In genomic region chr11:70462818-70463477, GRCh38 we compare ENCODE assay signal across 17 cellular contexts.
DNase-seq lines count a peak whose midpoint lies in the region; ATAC-seq and TF ChIP-seq lines count a peak whose summit lies in the region.
"Had no signal": no experiment of that assay in that cellular context is flagged by ENCODE, and none has a peak within 500 bp of the region (broad histone marks: within the 10 kb centered on the region; RNA-seq: fewer than 3 reads in every experiment).

No MANE protein-coding gene starts in this region.

- H3K4me2 ChIP-seq in GM23338, result no peak overlapping the region
- H3K4me2 ChIP-seq in mesendoderm (ENCODE audit: low read length), result no peak overlapping the region

- no peak for TF ChIP-seq CTCF in GM23338 (conservative IDR thresholded peaks at IDR 0.05; ENCODE audit: low read depth in 2 of 2)
- TF ChIP-seq CTCF in brain microvascular endothelial cell (IDR thresholded peaks at IDR 0.05; ENCODE audit: low read depth, low read length, missing control alignments), result no peak

- H3K79me1 ChIP-seq in mesendoderm (ENCODE audit: low read length), result no peaks in the 10 kb centered on the region

- no peak overlapping the region for H3K18ac ChIP-seq in mesendoderm (ENCODE audit: low read length)

- no peak overlapping the region for H4K5ac ChIP-seq in mesendoderm (ENCODE audit: low read length)

- H3K27me3 Mint-ChIP-seq in activated naive CD4-positive, alpha-beta T cell treated with anti-CD3 and anti-CD28 coated beads, Interleukin-2, amount 10 ng/mL, durations not matched to agents 7 days and 5 days, result peaks cover 12% of the 10 kb centered on the region
- peaks cover 7% of the 10 kb centered on the region for H3K27me3 Mint-ChIP-seq in GM23338 (ENCODE audit: insufficient read depth, low read depth, poor library complexity)

- in situ Hi-C loops in brain microvascular endothelial cell (cut with HindIII; ENCODE audit: low pct_ligation_motif_present, low sequenced_read_pairs), result no loop called here

- no peak overlapping the region for H3K9ac ChIP-seq in mesendoderm (ENCODE audit: low read length)

- H3K9me2 ChIP-seq in GM23338 (ENCODE audit: insufficient read depth), result no peaks in the 10 kb centered on the region

- peak; percentile 10 for DNase-seq in activated naive CD4-positive, alpha-beta T cell treated with anti-CD3 and anti-CD28 coated beads, Interleukin-2, amount 10 ng/mL, durations not matched to agents 7 days and 5 days
- no peak for DNase-seq in activated naive CD4-positive, alpha-beta T cell treated with anti-CD3 and anti-CD28 coated beads, Interleukin-2, amount 50 U/mL, for 72 hours (ENCODE audit: low spot score in 2 of 2)
- DNase-seq in GM23338 (ENCODE audit: low spot score), result no peak
- peak; percentile 43 for DNase-seq in SW480 (ENCODE audit: low spot score)
- peak; percentile 50 for DNase-seq in mesendoderm
- no peak for DNase-seq in brain microvascular endothelial cell
- no peak for DNase-seq in stimulated activated effector memory CD8-positive, alpha-beta T cell treated with anti-CD3 and anti-CD28 coated beads, Interleukin-12 subunit alpha, Interleukin-12 subunit beta, amount 100 ng/mL, for 72 hours (ENCODE audit: low spot score in 2 of 2)
- DNase-seq: CD8-positive, alpha-beta memory T cell; Kasumi-1; NCI-H1417 treated with DMSO at 0.1 percent for 48 hours; NCI-H2029; NCI-H510A treated with DMSO at 0.1 percent for 48 hours; Peyer's patch; SHP77 treated with DMSO at 0.1 percent for 48 hours had no signal

- H2AK5ac ChIP-seq in mesendoderm (ENCODE audit: low read length), result no peak overlapping the region

- no peaks in the 10 kb centered on the region for H3K4me1 ChIP-seq in GM23338 (ENCODE audit: insufficient read depth)
- H3K4me1 ChIP-seq in mesendoderm (ENCODE audit: control insufficient read depth, low read depth, low read length), result no peaks in the 10 kb centered on the region
- H3K4me1 ChIP-seq: Peyer's patch had no signal

- H3K79me2 ChIP-seq in GM23338 (replicated peaks; ENCODE audit: insufficient read depth) (no peaks in the 10 kb centered on the region), mesendoderm (ENCODE audit: control insufficient read depth, insufficient read depth, low read length) (no peaks in the 10 kb centered on the region)

- no peak overlapping the region for H2BK5ac ChIP-seq in mesendoderm (ENCODE audit: low read length)

- no peaks in the 10 kb centered on the region for H3K36me3 Mint-ChIP-seq in activated naive CD4-positive, alpha-beta T cell treated with anti-CD3 and anti-CD28 coated beads, Interleukin-2, amount 10 ng/mL, durations not matched to agents 7 days and 5 days
- H3K36me3 Mint-ChIP-seq in activated naive CD4-positive, alpha-beta T cell treated with anti-CD3 and anti-CD28 coated beads, Interleukin-2, amount 50 U/mL, for 72 hours, result no peaks in the 10 kb centered on the region
- H3K36me3 Mint-ChIP-seq in GM23338 (ENCODE audit: low read depth), result no peaks in the 10 kb centered on the region; the same call in 2 of the 3 replicates
- no peaks in the 10 kb centered on the region for H3K36me3 Mint-ChIP-seq in stimulated activated effector memory CD8-positive, alpha-beta T cell treated with anti-CD3 and anti-CD28 coated beads, Interleukin-12 subunit alpha, Interleukin-12 subunit beta, amount 100 ng/mL, for 72 hours
- H3K36me3 Mint-ChIP-seq: CD8-positive, alpha-beta memory T cell had no signal

- no CpG with 5 or more reads among the region's 12 CpGs for WGBS in mesendoderm (ENCODE audit: extremely low coverage, insufficient coverage, low lambda C conversion rate)

- H3K23ac ChIP-seq in mesendoderm (ENCODE audit: low read length), result no peak overlapping the region

- no peak overlapping the region for H4K8ac ChIP-seq in mesendoderm (ENCODE audit: low read depth, low read length)

- ATAC-seq in activated naive CD4-positive, alpha-beta T cell treated with anti-CD3 and anti-CD28 coated beads, Interleukin-2, amount 50 U/mL, for 72 hours, result no peak
- ATAC-seq in GM23338, result peak; percentile 7; the same call in 1 of the 3 replicates
- no peak for ATAC-seq in HG03432 (IDR thresholded peaks at IDR 0.05; ENCODE audit: unreplicated experiment)
- ATAC-seq in stimulated activated effector memory CD8-positive, alpha-beta T cell treated with anti-CD3 and anti-CD28 coated beads, Interleukin-12 subunit alpha, Interleukin-12 subunit beta, amount 100 ng/mL, for 72 hours, result no peak

- H2BK15ac ChIP-seq in mesendoderm (replicated peaks; ENCODE audit: low read depth), result no peak overlapping the region

- H3K56ac ChIP-seq in mesendoderm (ENCODE audit: low read length), result no peak overlapping the region

- no peak overlapping the region for H3K27ac Mint-ChIP-seq in activated naive CD4-positive, alpha-beta T cell treated with anti-CD3 and anti-CD28 coated beads, Interleukin-2, amount 10 ng/mL, durations not matched to agents 7 days and 5 days
- H3K27ac Mint-ChIP-seq in activated naive CD4-positive, alpha-beta T cell treated with anti-CD3 and anti-CD28 coated beads, Interleukin-2, amount 50 U/mL, for 72 hours, result no peak overlapping the region
- no peak overlapping the region for H3K27ac Mint-ChIP-seq in GM23338
- H3K27ac Mint-ChIP-seq in stimulated activated effector memory CD8-positive, alpha-beta T cell treated with anti-CD3 and anti-CD28 coated beads, Interleukin-12 subunit alpha, Interleukin-12 subunit beta, amount 100 ng/mL, for 72 hours, result no peak overlapping the region
- H3K27ac Mint-ChIP-seq: B cell; CD8-positive, alpha-beta memory T cell had no signal

- no peaks in the 10 kb centered on the region for H4K20me1 ChIP-seq in GM23338 (replicated peaks; ENCODE audit: insufficient read depth)

- H2BK120ac ChIP-seq in mesendoderm (ENCODE audit: low read depth, low read length), result no peak overlapping the region

- no peaks in the 10 kb centered on the region for H3K36me3 ChIP-seq in GM23338 (ENCODE audit: insufficient read depth)
- no peaks in the 10 kb centered on the region for H3K36me3 ChIP-seq in mesendoderm (ENCODE audit: control insufficient read depth, insufficient read depth, low read length)
- no peaks in the 10 kb centered on the region for H3K36me3 ChIP-seq in brain microvascular endothelial cell (replicated peaks)
- H3K36me3 ChIP-seq: Peyer's patch had no signal

- no peaks in the 10 kb centered on the region for H3F3A ChIP-seq in GM23338 (replicated peaks; ENCODE audit: low read depth)

- H3K4ac ChIP-seq in mesendoderm (ENCODE audit: low read depth, low read length), result no peak overlapping the region

- H3K9me3 Mint-ChIP-seq in activated naive CD4-positive, alpha-beta T cell treated with anti-CD3 and anti-CD28 coated beads, Interleukin-2, amount 10 ng/mL, durations not matched to agents 7 days and 5 days, result peaks cover 3% of the 10 kb centered on the region
- no peaks in the 10 kb centered on the region for H3K9me3 Mint-ChIP-seq in activated naive CD4-positive, alpha-beta T cell treated with anti-CD3 and anti-CD28 coated beads, Interleukin-2, amount 50 U/mL, for 72 hours
- 0 out of 3 replicates have a peak, but pooled peaks cover 5% of the 10 kb centered on the region for H3K9me3 Mint-ChIP-seq in GM23338
- H3K9me3 Mint-ChIP-seq in stimulated activated effector memory CD8-positive, alpha-beta T cell treated with anti-CD3 and anti-CD28 coated beads, Interleukin-12 subunit alpha, Interleukin-12 subunit beta, amount 100 ng/mL, for 72 hours, result no peaks in the 10 kb centered on the region
- H3K9me3 Mint-ChIP-seq: CD8-positive, alpha-beta memory T cell had no signal

- H3K27ac ChIP-seq in GM23338 (ENCODE audit: low read depth) (no peak overlapping the region), mesendoderm (ENCODE audit: low read depth, low read length) (no peak overlapping the region), brain microvascular endothelial cell (no peak overlapping the region)
- H3K27ac ChIP-seq: HL-60, Peyer's patch had no signal

- H2AFZ ChIP-seq in GM23338, result no peak overlapping the region

- H3K4me3 Mint-ChIP-seq in activated naive CD4-positive, alpha-beta T cell treated with anti-CD3 and anti-CD28 coated beads, Interleukin-2, amount 10 ng/mL, durations not matched to agents 7 days and 5 days, result no peak overlapping the region
- H3K4me3 Mint-ChIP-seq in GM23338, result no peak overlapping the region
- no peak overlapping the region for H3K4me3 Mint-ChIP-seq in stimulated activated effector memory CD8-positive, alpha-beta T cell treated with anti-CD3 and anti-CD28 coated beads, Interleukin-12 subunit alpha, Interleukin-12 subunit beta, amount 100 ng/mL, for 72 hours
- H3K4me3 Mint-ChIP-seq: B cell; CD8-positive, alpha-beta memory T cell had no signal

- H3K4me1 Mint-ChIP-seq in activated naive CD4-positive, alpha-beta T cell treated with anti-CD3 and anti-CD28 coated beads, Interleukin-2, amount 10 ng/mL, durations not matched to agents 7 days and 5 days, result no peaks in the 10 kb centered on the region
- H3K4me1 Mint-ChIP-seq in GM23338, result peaks cover 16% of the 10 kb centered on the region
- peaks cover 13% of the 10 kb centered on the region for H3K4me1 Mint-ChIP-seq in stimulated activated effector memory CD8-positive, alpha-beta T cell treated with anti-CD3 and anti-CD28 coated beads, Interleukin-12 subunit alpha, Interleukin-12 subunit beta, amount 100 ng/mL, for 72 hours
- H3K4me1 Mint-ChIP-seq: B cell; CD8-positive, alpha-beta memory T cell had no signal

- no peak overlapping the region for H3K4me3 ChIP-seq in GM23338
- no peak overlapping the region for H3K4me3 ChIP-seq in mesendoderm (ENCODE audit: low read length)
- H3K4me3 ChIP-seq in brain microvascular endothelial cell (ENCODE audit: low read depth, low read length), result no peak overlapping the region
- H3K4me3 ChIP-seq: Peyer's patch had no signal

- CTCF ChIA-PET in activated naive CD4-positive, alpha-beta T cell treated with anti-CD3 and anti-CD28 coated beads, Interleukin-2, amount 10 ng/mL, durations not matched to agents 7 days and 5 days (lab: Charles Lee), result no interaction called here

- H3K27me3 ChIP-seq in GM23338 (ENCODE audit: insufficient read depth) (no peaks in the 10 kb centered on the region), mesendoderm (ENCODE audit: insufficient read depth, low read length, poor library complexity) (no peaks in the 10 kb centered on the region), brain microvascular endothelial cell (replicated peaks) (peaks cover 2% of the 10 kb centered on the region)
- H3K27me3 ChIP-seq: Peyer's patch had no signal

TF ChIP-seq in GM23338, 12 proteins besides CTCF, POLR2A, EP300 and RAD21 (continues in another document):
- TF ChIP-seq ZNF114 (CRISPR knock-in tag; IDR thresholded peaks at IDR 0.05), result no peak
- TF ChIP-seq EZH2 (IDR thresholded peaks at IDR 0.05; ENCODE audit: low read depth, unreplicated experiment), result no peak
- TF ChIP-seq NANOG (IDR thresholded peaks at IDR 0.05; ENCODE audit: borderline replicate concordance), result no peak
- TF ChIP-seq JUNB (IDR thresholded peaks at IDR 0.05; ENCODE audit: unreplicated experiment), result no peak
- TF ChIP-seq CREB1 (CRISPR knock-in tag; IDR thresholded peaks at IDR 0.05; ENCODE audit: low read depth), result no peak
- no peak for TF ChIP-seq STAT1 (IDR thresholded peaks at IDR 0.05; ENCODE audit: unreplicated experiment)

Comparison
In these comparisons a context has a peak if more than half of its experiments do, and no peak if none do; other contexts are left out.
1. DNase-seq: peak in activated naive CD4-positive, alpha-beta T cell treated with anti-CD3 and anti-CD28 coated beads, Interleukin-2, amount 10 ng/mL, durations not matched to agents 7 days and 5 days (single experiment), SW480 (single experiment) and mesendoderm (single experiment); none in activated naive CD4-positive, alpha-beta T cell treated with anti-CD3 and anti-CD28 coated beads, Interleukin-2, amount 50 U/mL, for 72 hours (0 of 2), GM23338 (single experiment), brain microvascular endothelial cell (single experiment) and stimulated activated effector memory CD8-positive, alpha-beta T cell treated with anti-CD3 and anti-CD28 coated beads, Interleukin-12 subunit alpha, Interleukin-12 subunit beta, amount 100 ng/mL, for 72 hours (0 of 2).